20 cellular contexts compared by ENCODE assay signal in genomic region chr20:47122560-47122959, GRCh38.
DNase-seq lines count a peak whose midpoint lies in the region; ATAC-seq, FAIRE-seq and TF ChIP-seq lines count a peak whose summit lies in the region.
"Had no signal": no experiment of that assay in that cellular context is flagged by ENCODE, and none has a peak within 500 bp of the region (broad histone marks: within the 10 kb centered on the region; RNA-seq: fewer than 3 reads in every experiment).

No MANE protein-coding gene starts in this region.

- in situ Hi-C loops in IMR-90 (cut with MboI; ENCODE audit: low sequenced_read_pairs): no loop called here
- in situ Hi-C loops in K562 (cut with MboI): no loop called here

- no peak overlapping the region for H2AK9ac ChIP-seq in IMR-90 (replicated peaks; ENCODE audit: low read depth, low read length, poor library complexity)

- H2BK120ac ChIP-seq in IMR-90 (ENCODE audit: low read depth, low read length): peak overlapping the region; percentile 62; the same call in 1 of the 2 replicates

- intact Hi-C loops in IMR-90 (cut with micrococcal nuclease) (loop anchor here (10.0 kb wide), 1 partner anchor 168 kb away; no protein-coding TSS in a partner anchor), K562 (cut with micrococcal nuclease) (no loop called here)

- TF ChIP-seq POLR2A in A549 (IDR thresholded peaks at IDR 0.05; ENCODE audit: low read length) (no peak), IMR-90 (IDR thresholded peaks at IDR 0.05; ENCODE audit: low read depth, low read length) (no peak), K562 (conservative IDR thresholded peaks at IDR 0.05) (no peak), Peyer's patch (IDR thresholded peaks at IDR 0.05) (no peak)

- H3K9me3 ChIP-seq in A549: no peaks in the 10 kb centered on the region
- H3K9me3 ChIP-seq in IMR-90 (ENCODE audit: control insufficient read depth, insufficient read depth, low read length): no peaks in the 10 kb centered on the region
- no peaks in the 10 kb centered on the region for H3K9me3 ChIP-seq in K562 (replicated peaks; ENCODE audit: control insufficient read depth, insufficient read depth, low read depth, low read length)
- no peaks in the 10 kb centered on the region for H3K9me3 ChIP-seq in Peyer's patch
- H3K9me3 ChIP-seq: BLaER1 treated with 17β-estradiol and CSF1 and Interleukin-3, amounts not matched to agents 10 nM and 100 nM; Caco-2 had no signal

- H3K56ac ChIP-seq in IMR-90 (ENCODE audit: extremely low read depth, insufficient read depth, low read length): no peak overlapping the region

- H3K4me3 ChIP-seq in A549 (no peak overlapping the region), IMR-90 (ENCODE audit: insufficient read depth, low read depth, low read length) (no peak overlapping the region), K562 (no peak overlapping the region), Peyer's patch (no peak overlapping the region)
- H3K4me3 ChIP-seq: BLaER1 treated with 17β-estradiol and CSF1 and Interleukin-3, amounts not matched to agents 10 nM and 100 nM had no signal

- H3K79me2 ChIP-seq in K562 (ENCODE audit: control insufficient read depth, insufficient read depth, low read length): no peaks in the 10 kb centered on the region

- TF ChIP-seq RAD21 in A549 (conservative IDR thresholded peaks at IDR 0.05 in 1 of 2, IDR thresholded peaks at IDR 0.05 in 1 of 2) (no peak), IMR-90 (IDR thresholded peaks at IDR 0.05; ENCODE audit: low read length) (no peak), K562 (CRISPR knock-in tag; conservative IDR thresholded peaks at IDR 0.05 in 1 of 2, IDR thresholded peaks at IDR 0.05 in 1 of 2) (no peak)

- H3K9me1 ChIP-seq in IMR-90 (ENCODE audit: insufficient read depth, low read length) (peaks cover 22% of the 10 kb centered on the region), K562 (ENCODE audit: control insufficient read depth, insufficient read depth, low read length) (no peaks in the 10 kb centered on the region)

- H3K27me3 ChIP-seq in IMR-90 (ENCODE audit: control insufficient read depth, insufficient read depth, low read length) (no peaks in the 10 kb centered on the region), K562 (ENCODE audit: control insufficient read depth in 2 of 2, insufficient read depth in 2 of 2, low read length in 2 of 2) (peaks cover 26 to 39% of the 10 kb centered on the region in 2 experiments), Peyer's patch (no peaks in the 10 kb centered on the region)
- H3K27me3 ChIP-seq: BLaER1 treated with 17β-estradiol and CSF1 and Interleukin-3, amounts not matched to agents 10 nM and 100 nM had no signal

- H2BK15ac ChIP-seq in IMR-90 (ENCODE audit: low read depth, low read length): peak overlapping the region; percentile 93; the same call in 2 of the 3 replicates

- H3K23ac ChIP-seq in IMR-90 (ENCODE audit: low read depth, low read length): peak overlapping the region; percentile 23; the same call in 1 of the 2 replicates

- dilution Hi-C loops in IMR-90 (cut with HindIII; ENCODE audit: low sequenced_read_pairs, unreplicated experiment): no loop called here

- no peak overlapping the region for H2BK5ac ChIP-seq in IMR-90 (ENCODE audit: low read depth, low read length, poor library complexity, severe bottlenecking)

- no peaks in the 10 kb centered on the region for H4K20me1 ChIP-seq in IMR-90 (ENCODE audit: insufficient read depth, low read length)
- H4K20me1 ChIP-seq in K562 (replicated peaks; ENCODE audit: control insufficient read depth, insufficient read depth, low read length): no peaks in the 10 kb centered on the region
- H4K20me1 ChIP-seq: BLaER1 treated with 17β-estradiol and CSF1 and Interleukin-3, amounts not matched to agents 10 nM and 100 nM had no signal

- BruUV-seq in IMR-90 (replicated peaks; lab: Mats Ljungman, UMichigan): no TSS peak
- no TSS peak for BruUV-seq in K562 (replicated peaks; lab: Mats Ljungman, UMichigan)

- H3K79me1 ChIP-seq in IMR-90 (ENCODE audit: low read depth in 1 of 2, low read length in 2 of 2): peaks cover 0 to 9% of the 10 kb centered on the region in 2 experiments; a peak in 2 of 4 replicates

- H3K14ac ChIP-seq in IMR-90 (replicated peaks; ENCODE audit: low read depth, low read length): no peak overlapping the region

- TF ChIP-seq CTCF in A549 (IDR thresholded peaks at IDR 0.05) (no peak), IMR-90 (conservative IDR thresholded peaks at IDR 0.05; ENCODE audit: low read depth, low read length) (no peak), K562 (IDR thresholded peaks at IDR 0.05 in 2 of 3, conservative IDR thresholded peaks at IDR 0.05 in 1 of 3; ENCODE audit: insufficient read depth in 2 of 3, low read depth in 1 of 3, low read length in 3 of 3) (no peak), Peyer's patch (IDR thresholded peaks at IDR 0.05) (no peak)

- POLR2A ChIA-PET in A549 (lab: Yijun Ruan, JAX): no interaction called here
- POLR2A ChIA-PET in IMR-90 (lab: Charles Lee; ENCODE audit: unreplicated experiment): no interaction called here
- POLR2A ChIA-PET in K562 (lab: Yijun Ruan, JAX): interaction anchor here (0.6 kb wide), 1 partner anchor 25 kb away, joined by 3 read pairs; no protein-coding TSS in a partner anchor

- H3K4ac ChIP-seq in IMR-90 (ENCODE audit: low read depth, low read length): peak overlapping the region; percentile 58

- WGBS in A549 (ENCODE audit: missing lambda C conversion rate): 78% methylated on average over 3 of the region's 3 CpGs
- no CpG with 5 or more reads among the region's 3 CpGs for WGBS in IMR-90 (ENCODE audit: extremely low coverage in 2 of 2, insufficient read length in 1 of 2), 2 experiments
- WGBS in K562 (ENCODE audit: insufficient coverage, low coverage, missing lambda C conversion rate): 4% methylated on average over 3 of the region's 3 CpGs

- H3K4me1 ChIP-seq in A549: peaks cover 54% of the 10 kb centered on the region
- H3K4me1 ChIP-seq in IMR-90 (ENCODE audit: control insufficient read depth, insufficient read depth, low read length): peaks cover 25% of the 10 kb centered on the region
- H3K4me1 ChIP-seq in K562 (replicated peaks in 1 of 2; ENCODE audit: control insufficient read depth in 2 of 2, insufficient read depth in 2 of 2, low read length in 2 of 2): no peaks in the 10 kb centered on the region
- peaks cover 0 to 14% (median 0%) of the 10 kb centered on the region in 4 donors for H3K4me1 ChIP-seq in Peyer's patch

- FAIRE-seq in A549 (lab: Jason Lieb, UNC) (no peak), K562 (lab: Jason Lieb, UNC) (no peak)
- FAIRE-seq: A204.1, D721Med, G401.6, GM12892, GM18507 had no signal

- no peak overlapping the region for H4K8ac ChIP-seq in IMR-90 (ENCODE audit: low read depth in 2 of 2, low read length in 2 of 2)

- H3K4me2 ChIP-seq in A549: no peak overlapping the region
- no peak overlapping the region for H3K4me2 ChIP-seq in IMR-90 (ENCODE audit: low read depth, low read length)
- no peak overlapping the region for H3K4me2 ChIP-seq in K562 (ENCODE audit: insufficient read depth, low read length)

- DNase-seq in A549 (ENCODE audit: low read depth in 1 of 2, low spot score in 1 of 2) (no peak), IMR-90 (no peak), K562 (ENCODE audit: extremely low read depth in 1 of 4, low spot score in 3 of 4) (no peak), Peyer's patch (no peak)
- DNase-seq in stimulated activated CD4-positive, alpha-beta T cell treated with anti-CD3 and anti-CD28 coated beads, Interleukin-2, amount 100 ng/mL, for 24 hours: no peak
- DNase-seq: 8988T; AML-193; Caco-2; Calu3; CD4-positive, alpha-beta T cell; CD8-positive, alpha-beta T cell; DMS79 treated with DMSO at 0.1 percent for 48 hours; GF-D8 had no signal

- H3K18ac ChIP-seq in IMR-90 (ENCODE audit: low read depth, low read length): no peak overlapping the region

- H2BK20ac ChIP-seq in IMR-90 (ENCODE audit: low read depth, low read length): peak overlapping the region; percentile 27; the same call in 1 of the 2 replicates

- H3K36me3 ChIP-seq in IMR-90 (ENCODE audit: control insufficient read depth, insufficient read depth, low read length) (no peaks in the 10 kb centered on the region), K562 (ENCODE audit: control insufficient read depth, insufficient read depth, low read length) (no peaks in the 10 kb centered on the region), Peyer's patch (no peaks in the 10 kb centered on the region)
- H3K36me3 ChIP-seq: BLaER1 treated with 17β-estradiol and CSF1 and Interleukin-3, amounts not matched to agents 10 nM and 100 nM had no signal

- no peak for TF ChIP-seq EP300 in A549 (IDR thresholded peaks at IDR 0.05)
- TF ChIP-seq EP300 in K562 (IDR thresholded peaks at IDR 0.05; ENCODE audit: low read length): no peak

- peak overlapping the region; percentile 84 to 91; a peak in 5 of 6 replicates for H3K27ac ChIP-seq in A549
- H3K27ac ChIP-seq in IMR-90 (ENCODE audit: insufficient read depth, low read length): no peak overlapping the region
- no peak overlapping the region for H3K27ac ChIP-seq in K562 (ENCODE audit: extremely low read depth, low read depth, low read length)
- H3K27ac ChIP-seq in Peyer's patch: no peak overlapping the region
- H3K27ac ChIP-seq: C4-2B had no signal

- ATAC-seq in A549 (no peak), IMR-90 (ENCODE audit: low read depth) (no peak), K562 (no peak)
- ATAC-seq: CD8-positive, alpha-beta T cell had no signal

- no peak overlapping the region for H4K5ac ChIP-seq in IMR-90 (ENCODE audit: low read depth, low read length)

- H4K91ac ChIP-seq in IMR-90 (ENCODE audit: insufficient read depth, low read depth, low read length): no peak overlapping the region

- CTCF ChIA-PET in A549 (lab: Yijun Ruan, JAX): interaction anchor here (0.7 to 2.0 kb wide), 3 partner anchors 8 to 375 kb away, joined by 3 to 6 read pairs (median 3); no protein-coding TSS in a partner anchor
- CTCF ChIA-PET in IMR-90 (lab: Yijun Ruan, JAX): interaction anchor here (0.7 kb wide), 1 partner anchor 434 kb away, joined by 3 read pairs; the partner anchor contains the start of gene TP53RK
- CTCF ChIA-PET in K562 (lab: Yijun Ruan, JAX; ENCODE audit: low intra/inter-chr PET ratio): no interaction called here

- H2AFZ ChIP-seq in IMR-90 (replicated peaks; ENCODE audit: low read length, poor library complexity): no peak overlapping the region
- no peak overlapping the region for H2AFZ ChIP-seq in K562 (ENCODE audit: low read depth, low read length)

- H3K9ac ChIP-seq in IMR-90 (ENCODE audit: low read depth, low read length) (no peak overlapping the region), K562 (ENCODE audit: insufficient read depth in 1 of 2, low read depth in 2 of 2, low read length in 2 of 2) (no peak overlapping the region)
- H3K9ac ChIP-seq: BLaER1 treated with 17β-estradiol and CSF1 and Interleukin-3, amounts not matched to agents 10 nM and 100 nM had no signal

- peak overlapping the region; percentile 74; the same call in 1 of the 2 replicates for H2AK5ac ChIP-seq in IMR-90 (ENCODE audit: low read depth, low read length)

TF ChIP-seq in A549, 52 proteins besides CTCF, POLR2A, EP300 and RAD21 (continues in another document):
- TF ChIP-seq FOXS1 (CRISPR knock-in tag; IDR thresholded peaks at IDR 0.05) (no peak), NFE2L2 (conservative IDR thresholded peaks at IDR 0.05; ENCODE audit: low read length) (no peak)

Comparison
In these comparisons a context has a peak if more than half of its experiments do, and no peak if none do; other contexts are left out.
1. H3K27ac ChIP-seq: peak in A549 (2 of 2); none in IMR-90 (single experiment), K562 (single experiment) and Peyer's patch (0 of 4).